In the genomic region with DNA sequence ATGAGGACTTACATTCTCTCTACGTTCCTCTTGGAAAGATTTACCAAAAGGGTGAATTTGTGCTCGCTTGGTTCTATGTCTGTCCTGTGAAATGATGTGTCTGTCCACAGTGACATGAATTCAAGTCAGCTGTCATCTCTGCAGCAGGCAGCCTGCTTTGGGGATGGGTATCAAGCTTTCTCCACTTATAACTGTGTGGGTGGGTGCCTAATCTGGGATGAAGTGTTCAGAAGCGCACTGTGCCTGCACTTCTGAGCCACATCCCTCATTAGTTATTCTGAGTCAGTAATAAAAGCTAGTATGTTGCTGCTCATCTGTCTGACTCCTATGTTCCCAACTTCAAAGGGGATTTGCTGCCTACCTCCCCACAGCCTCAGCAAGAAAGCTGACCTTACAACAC, we compare ENCODE assay signal across 5 cellular contexts.
"Had no signal": no experiment of that assay in that cellular context is flagged by ENCODE, and none has a peak within 500 bp of the region (broad histone marks: within the 10 kb centered on the region; RNA-seq: fewer than 3 reads in every experiment).

No MANE protein-coding gene starts in this region.

- H3K4me3 ChIP-seq: GM23338, K562 had no signal

- ATAC-seq: GM23338, K562 had no signal

- H3K4me3 Mint-ChIP-seq: GM23338, H9 had no signal

- H3K27ac Mint-ChIP-seq: GM23338, H9 had no signal

- DNase-seq: H9, HCEC 1CT, IMR-90 had no signal

- H3K4me1 Mint-ChIP-seq: GM23338, H9 had no signal
